20 cellular contexts compared by ENCODE assay signal in genomic region chr9:88580961-88581360, GRCh38. TPM values are rescaled to one million over a fixed set of nuclear protein-coding genes. Genes with fewer than 3 reads are reported as not detected.
"Had no signal": no experiment of that assay in that cellular context is flagged by ENCODE, and none has a peak within 500 bp of the region (broad histone marks: within the 10 kb centered on the region; RNA-seq: fewer than 3 reads in every experiment).

No MANE protein-coding gene starts in this region.

- ATAC-seq: heart left ventricle; naive thymus-derived CD4-positive, alpha-beta T cell; stimulated activated naive B cell treated with anti-CD40 and anti-IgM and Interleukin-4, amounts not matched to agents 10 μg/mL and 1 μg/mL and 100 μg/mL, for 72 hours; stimulated activated naive CD8-positive, alpha-beta T cell treated with anti-CD3 and anti-CD28 coated beads, Interleukin-15, amount 100 ng/mL, for 72 hours had no signal

- H3K9me3 Mint-ChIP-seq: naive thymus-derived CD4-positive, alpha-beta T cell; stimulated activated naive B cell treated with anti-CD40 and anti-IgM and Interleukin-4, amounts not matched to agents 10 μg/mL and 1 μg/mL and 100 μg/mL, for 72 hours; stimulated activated naive CD8-positive, alpha-beta T cell treated with anti-CD3 and anti-CD28 coated beads, Interleukin-15, amount 100 ng/mL, for 72 hours had no signal

- H3K27ac Mint-ChIP-seq: naive thymus-derived CD4-positive, alpha-beta T cell; nephron progenitor cell; stimulated activated naive B cell treated with anti-CD40 and anti-IgM and Interleukin-4, amounts not matched to agents 10 μg/mL and 1 μg/mL and 100 μg/mL, for 72 hours; stimulated activated naive CD8-positive, alpha-beta T cell treated with anti-CD3 and anti-CD28 coated beads, Interleukin-15, amount 100 ng/mL, for 72 hours had no signal

- H3K36me3 Mint-ChIP-seq: naive thymus-derived CD4-positive, alpha-beta T cell; stimulated activated naive B cell treated with anti-CD40 and anti-IgM and Interleukin-4, amounts not matched to agents 10 μg/mL and 1 μg/mL and 100 μg/mL, for 72 hours had no signal

- H3K4me3 Mint-ChIP-seq: naive thymus-derived CD4-positive, alpha-beta T cell; nephron progenitor cell; stimulated activated naive B cell treated with anti-CD40 and anti-IgM and Interleukin-4, amounts not matched to agents 10 μg/mL and 1 μg/mL and 100 μg/mL, for 72 hours; stimulated activated naive CD8-positive, alpha-beta T cell treated with anti-CD3 and anti-CD28 coated beads, Interleukin-15, amount 100 ng/mL, for 72 hours had no signal

- DNase-seq: dermis blood vessel endothelial cell; erythroblast; heart left ventricle; hippocampal formation; naive thymus-derived CD4-positive, alpha-beta T cell; nephron progenitor cell; posterior cingulate gyrus; sigmoid colon; stimulated activated CD4-positive, alpha-beta T cell treated with anti-CD3 and anti-CD28 coated beads, Interleukin-2, amount 100 ng/mL, for 24 hours; stimulated activated CD4-positive, alpha-beta T cell treated with anti-CD3 and anti-CD28 coated beads, Interleukin-4, amount 100 ng/mL, for 4 hours; stimulated activated naive B cell treated with anti-CD40 and anti-IgM and Interleukin-4, amounts not matched to agents 10 μg/mL and 1 μg/mL and 100 μg/mL, for 72 hours; stimulated activated naive CD8-positive, alpha-beta T cell treated with anti-CD3 and anti-CD28 coated beads, Interleukin-15, amount 100 ng/mL, for 72 hours; testis had no signal

- H3K27ac ChIP-seq: heart left ventricle, sigmoid colon, skin epidermis, testis, tibial nerve had no signal

- H3K4me3 ChIP-seq: heart left ventricle, sigmoid colon, skin epidermis, testis, tibial nerve had no signal

RNA-seq across cellular contexts. Expression of gene NXNL2, which starts 46.0 kb away (rescaled TPM):
- total RNA-seq: dermis blood vessel endothelial cell; glomerular endothelial cell; heart left ventricle; mesenteric fat pad; mononuclear cell; naive thymus-derived CD4-positive, alpha-beta T cell; pulmonary artery endothelial cell; subcutaneous adipose tissue had no signal
